ENCODE assay signal across 1 cellular context in the genomic region with DNA sequence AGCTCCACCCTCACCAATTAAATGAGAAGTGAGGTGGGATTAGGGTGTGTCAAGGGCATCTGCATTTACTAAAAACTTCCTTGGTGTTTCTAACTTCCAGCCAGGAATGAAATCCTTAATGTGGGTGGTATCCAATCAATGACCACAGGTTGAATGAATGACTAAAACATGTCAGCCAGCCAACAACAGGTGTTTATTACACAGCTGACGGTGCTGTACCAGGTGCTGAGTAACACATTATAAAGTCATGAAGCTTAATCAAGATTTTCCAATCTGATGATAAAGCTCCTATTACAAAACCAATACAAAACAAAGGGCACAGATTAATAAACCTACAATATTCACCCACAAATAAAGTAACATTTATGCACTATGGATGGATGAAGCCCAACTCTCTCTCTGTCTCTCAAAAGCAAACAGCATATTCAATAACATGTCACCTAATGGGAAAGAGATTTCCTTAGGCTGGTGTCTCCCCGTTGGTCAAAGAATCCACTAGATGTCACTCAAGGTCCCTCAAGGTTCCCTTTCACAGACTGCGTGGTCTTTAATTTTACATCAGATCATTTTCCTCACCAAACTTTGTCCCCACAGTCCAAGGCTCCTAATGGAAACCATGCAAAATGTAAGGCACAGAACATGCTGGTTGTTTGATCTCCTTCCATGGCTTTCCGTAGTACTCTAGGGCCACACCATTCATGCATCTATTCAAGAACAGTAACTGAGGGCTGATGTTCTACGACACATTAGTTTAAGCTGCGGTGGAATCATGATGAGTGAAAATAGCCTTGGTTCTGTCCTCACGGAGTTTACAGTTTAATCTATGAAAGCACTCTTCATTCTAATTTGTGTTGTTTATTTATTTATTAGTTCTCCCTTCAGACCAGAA.
TF ChIP-seq lines count a peak whose summit lies in the region.

No MANE protein-coding gene starts in this region.

TF ChIP-seq in HepG2, 621 proteins besides CTCF, POLR2A, EP300 and RAD21 (continued from another document):
- TF ChIP-seq JUND (CRISPR knock-in tag; IDR thresholded peaks at IDR 0.05) (no peak), ZNF670 (CRISPR knock-in tag; IDR thresholded peaks at IDR 0.05; ENCODE audit: borderline replicate concordance) (no peak), MTA3 (CRISPR knock-in tag; IDR thresholded peaks at IDR 0.05) (no peak), MYNN (CRISPR knock-in tag; IDR thresholded peaks at IDR 0.05; ENCODE audit: low read depth) (no peak), ATAD3A (CRISPR knock-in tag; IDR thresholded peaks at IDR 0.05) (no peak), ZNF207 (IDR thresholded peaks at IDR 0.05; ENCODE audit: borderline replicate concordance) (no peak), STAG1 (CRISPR knock-in tag; IDR thresholded peaks at IDR 0.05) (peak; percentile 91), ISX (CRISPR knock-in tag; conservative IDR thresholded peaks at IDR 0.05) (no peak), MTERF4 (CRISPR knock-in tag; IDR thresholded peaks at IDR 0.05) (0 out of 2 replicates have a peak, but pooled peaks have one; percentile 52), E2F5 (CRISPR knock-in tag; conservative IDR thresholded peaks at IDR 0.05) (no peak), ZNF614 (CRISPR knock-in tag; IDR thresholded peaks at IDR 0.05; ENCODE audit: borderline replicate concordance) (peak; percentile 60; the same call in 1 of the 2 replicates), MIXL1 (CRISPR knock-in tag; IDR thresholded peaks at IDR 0.05) (no peak), ZNF234 (CRISPR knock-in tag; conservative IDR thresholded peaks at IDR 0.05) (no peak), REPIN1 (CRISPR knock-in tag; IDR thresholded peaks at IDR 0.05; ENCODE audit: borderline replicate concordance, low read depth) (0 out of 2 replicates have a peak, but pooled peaks have one; percentile 36), XBP1 (CRISPR knock-in tag; IDR thresholded peaks at IDR 0.05) (no peak), TAF1 (CRISPR knock-in tag; IDR thresholded peaks at IDR 0.05) (no peak), ZNF629 (CRISPR knock-in tag; conservative IDR thresholded peaks at IDR 0.05) (no peak), ZBTB49 (CRISPR knock-in tag; IDR thresholded peaks at IDR 0.05; ENCODE audit: borderline replicate concordance) (no peak), ZNF547 (CRISPR knock-in tag; IDR thresholded peaks at IDR 0.05) (0 out of 2 replicates have a peak, but pooled peaks have one; percentile 22), EHMT2 (IDR thresholded peaks at IDR 0.05; ENCODE audit: borderline replicate concordance, low read depth, low read length) (no peak), ZNF253 (CRISPR knock-in tag; IDR thresholded peaks at IDR 0.05; ENCODE audit: borderline replicate concordance) (no peak), ZSCAN22 (CRISPR knock-in tag; IDR thresholded peaks at IDR 0.05) (no peak), PHF5A (CRISPR knock-in tag; IDR thresholded peaks at IDR 0.05; ENCODE audit: low read depth, unreplicated experiment) (no peak), FOXO4 (CRISPR knock-in tag; conservative IDR thresholded peaks at IDR 0.05) (no peak), ZNF891 (CRISPR knock-in tag; IDR thresholded peaks at IDR 0.05) (no peak), CEBPZ (IDR thresholded peaks at IDR 0.05; ENCODE audit: low read length) (no peak), FOXO1 (CRISPR knock-in tag; IDR thresholded peaks at IDR 0.05) (no peak), ZNF546 (CRISPR knock-in tag; conservative IDR thresholded peaks at IDR 0.05) (no peak), KAT8 (CRISPR knock-in tag; IDR thresholded peaks at IDR 0.05) (no peak), ZBTB20 (CRISPR knock-in tag; IDR thresholded peaks at IDR 0.05; ENCODE audit: borderline replicate concordance, low read depth) (no peak), ZNF256 (CRISPR knock-in tag; conservative IDR thresholded peaks at IDR 0.05) (no peak), SMYD3 (CRISPR knock-in tag; IDR thresholded peaks at IDR 0.05) (no peak), ZNF746 (CRISPR knock-in tag; IDR thresholded peaks at IDR 0.05) (no peak)
- TF ChIP-seq, protein P1, sequence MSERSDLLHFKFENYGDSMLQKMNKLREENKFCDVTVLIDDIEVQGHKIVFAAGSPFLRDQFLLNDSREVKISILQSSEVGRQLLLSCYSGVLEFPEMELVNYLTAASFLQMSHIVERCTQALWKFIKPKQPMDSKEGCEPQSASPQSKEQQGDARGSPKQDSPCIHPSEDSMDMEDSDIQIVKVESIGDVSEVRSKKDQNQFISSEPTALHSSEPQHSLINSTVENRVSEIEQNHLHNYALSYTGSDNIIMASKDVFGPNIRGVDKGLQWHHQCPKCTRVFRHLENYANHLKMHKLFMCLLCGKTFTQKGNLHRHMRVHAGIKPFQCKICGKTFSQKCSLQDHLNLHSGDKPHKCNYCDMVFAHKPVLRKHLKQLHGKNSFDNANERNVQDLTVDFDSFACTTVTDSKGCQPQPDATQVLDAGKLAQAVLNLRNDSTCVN (CRISPR knock-in tag; IDR thresholded peaks at IDR 0.05; ENCODE audit: borderline replicate concordance), result no peak
- TF ChIP-seq, protein P2, sequence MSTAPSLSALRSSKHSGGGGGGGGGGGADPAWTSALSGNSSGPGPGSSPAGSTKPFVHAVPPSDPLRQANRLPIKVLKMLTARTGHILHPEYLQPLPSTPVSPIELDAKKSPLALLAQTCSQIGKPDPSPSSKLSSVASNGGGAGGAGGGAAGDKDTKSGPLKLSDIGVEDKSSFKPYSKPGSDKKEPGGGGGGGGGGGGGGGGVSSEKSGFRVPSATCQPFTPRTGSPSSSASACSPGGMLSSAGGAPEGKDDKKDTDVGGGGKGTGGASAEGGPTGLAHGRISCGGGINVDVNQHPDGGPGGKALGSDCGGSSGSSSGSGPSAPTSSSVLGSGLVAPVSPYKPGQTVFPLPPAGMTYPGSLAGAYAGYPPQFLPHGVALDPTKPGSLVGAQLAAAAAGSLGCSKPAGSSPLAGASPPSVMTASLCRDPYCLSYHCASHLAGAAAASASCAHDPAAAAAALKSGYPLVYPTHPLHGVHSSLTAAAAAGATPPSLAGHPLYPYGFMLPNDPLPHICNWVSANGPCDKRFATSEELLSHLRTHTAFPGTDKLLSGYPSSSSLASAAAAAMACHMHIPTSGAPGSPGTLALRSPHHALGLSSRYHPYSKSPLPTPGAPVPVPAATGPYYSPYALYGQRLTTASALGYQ (CRISPR knock-in tag; IDR thresholded peaks at IDR 0.05), result no peak
- TF ChIP-seq, protein P3, sequence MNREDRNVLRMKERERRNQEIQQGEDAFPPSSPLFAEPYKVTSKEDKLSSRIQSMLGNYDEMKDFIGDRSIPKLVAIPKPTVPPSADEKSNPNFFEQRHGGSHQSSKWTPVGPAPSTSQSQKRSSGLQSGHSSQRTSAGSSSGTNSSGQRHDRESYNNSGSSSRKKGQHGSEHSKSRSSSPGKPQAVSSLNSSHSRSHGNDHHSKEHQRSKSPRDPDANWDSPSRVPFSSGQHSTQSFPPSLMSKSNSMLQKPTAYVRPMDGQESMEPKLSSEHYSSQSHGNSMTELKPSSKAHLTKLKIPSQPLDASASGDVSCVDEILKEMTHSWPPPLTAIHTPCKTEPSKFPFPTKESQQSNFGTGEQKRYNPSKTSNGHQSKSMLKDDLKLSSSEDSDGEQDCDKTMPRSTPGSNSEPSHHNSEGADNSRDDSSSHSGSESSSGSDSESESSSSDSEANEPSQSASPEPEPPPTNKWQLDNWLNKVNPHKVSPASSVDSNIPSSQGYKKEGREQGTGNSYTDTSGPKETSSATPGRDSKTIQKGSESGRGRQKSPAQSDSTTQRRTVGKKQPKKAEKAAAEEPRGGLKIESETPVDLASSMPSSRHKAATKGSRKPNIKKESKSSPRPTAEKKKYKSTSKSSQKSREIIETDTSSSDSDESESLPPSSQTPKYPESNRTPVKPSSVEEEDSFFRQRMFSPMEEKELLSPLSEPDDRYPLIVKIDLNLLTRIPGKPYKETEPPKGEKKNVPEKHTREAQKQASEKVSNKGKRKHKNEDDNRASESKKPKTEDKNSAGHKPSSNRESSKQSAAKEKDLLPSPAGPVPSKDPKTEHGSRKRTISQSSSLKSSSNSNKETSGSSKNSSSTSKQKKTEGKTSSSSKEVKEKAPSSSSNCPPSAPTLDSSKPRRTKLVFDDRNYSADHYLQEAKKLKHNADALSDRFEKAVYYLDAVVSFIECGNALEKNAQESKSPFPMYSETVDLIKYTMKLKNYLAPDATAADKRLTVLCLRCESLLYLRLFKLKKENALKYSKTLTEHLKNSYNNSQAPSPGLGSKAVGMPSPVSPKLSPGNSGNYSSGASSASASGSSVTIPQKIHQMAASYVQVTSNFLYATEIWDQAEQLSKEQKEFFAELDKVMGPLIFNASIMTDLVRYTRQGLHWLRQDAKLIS (CRISPR knock-in tag; IDR thresholded peaks at IDR 0.05), result no peak
- TF ChIP-seq, protein P4, sequence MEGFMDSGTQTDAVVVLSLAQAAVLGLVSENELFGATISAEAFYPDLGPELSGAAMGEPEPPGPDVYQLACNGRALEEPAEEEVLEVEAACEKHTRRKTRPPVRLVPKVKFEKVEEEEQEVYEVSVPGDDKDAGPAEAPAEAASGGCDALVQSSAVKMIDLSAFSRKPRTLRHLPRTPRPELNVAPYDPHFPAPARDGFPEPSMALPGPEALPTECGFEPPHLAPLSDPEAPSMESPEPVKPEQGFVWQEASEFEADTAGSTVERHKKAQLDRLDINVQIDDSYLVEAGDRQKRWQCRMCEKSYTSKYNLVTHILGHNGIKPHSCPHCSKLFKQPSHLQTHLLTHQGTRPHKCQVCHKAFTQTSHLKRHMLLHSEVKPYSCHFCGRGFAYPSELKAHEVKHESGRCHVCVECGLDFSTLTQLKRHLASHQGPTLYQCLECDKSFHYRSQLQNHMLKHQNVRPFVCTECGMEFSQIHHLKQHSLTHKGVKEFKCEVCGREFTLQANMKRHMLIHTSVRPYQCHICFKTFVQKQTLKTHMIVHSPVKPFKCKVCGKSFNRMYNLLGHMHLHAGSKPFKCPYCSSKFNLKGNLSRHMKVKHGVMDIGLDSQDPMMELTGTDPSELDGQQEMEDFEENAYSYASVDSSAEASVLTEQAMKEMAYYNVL (CRISPR knock-in tag; IDR thresholded peaks at IDR 0.05; ENCODE audit: borderline replicate concordance), result no peak
